In the genomic region with DNA sequence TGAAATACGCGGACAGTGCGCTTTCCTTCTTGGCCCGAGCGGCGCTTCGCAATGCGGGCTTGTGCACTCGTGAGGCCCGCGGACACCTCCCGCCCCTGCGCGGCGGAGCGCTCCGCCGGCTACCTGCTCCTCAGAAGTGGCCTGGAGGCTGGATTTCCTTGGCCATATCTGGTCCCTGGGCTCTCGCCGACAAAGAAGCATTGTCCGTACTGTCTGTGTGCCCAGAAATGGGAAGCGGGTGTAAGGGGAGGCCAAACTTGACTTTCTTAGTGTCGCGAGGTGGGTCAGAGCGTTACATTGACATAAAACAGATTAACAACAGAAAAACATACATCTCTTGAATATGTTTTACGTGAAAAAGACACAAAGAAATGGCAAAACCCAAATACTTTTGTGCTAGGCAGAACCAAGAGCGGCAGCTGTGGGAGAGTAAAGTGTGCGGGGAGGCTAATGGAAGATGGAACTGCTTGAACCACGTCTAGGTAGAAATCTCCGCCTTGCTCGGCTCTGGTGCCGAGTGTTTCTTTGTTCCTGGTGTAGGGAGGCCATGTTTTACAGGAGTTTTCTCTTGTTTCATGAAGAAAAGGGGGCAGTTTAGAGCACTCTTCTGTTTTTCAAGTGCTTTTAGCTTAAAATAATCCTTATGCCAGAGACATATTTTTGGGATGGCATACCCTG, we compare ENCODE assay signal across 8 cellular contexts. TPM values are rescaled to one million over a fixed set of nuclear protein-coding genes. Genes with fewer than 3 reads are reported as not detected.
A peak's percentile ranks its signal among the peaks of the same experiment; 100 is the strongest.
DNase-seq lines count a peak whose midpoint lies in the region; ATAC-seq lines count a peak whose summit lies in the region.

No MANE protein-coding gene starts in this region.

- H3K9ac ChIP-seq in skeletal muscle satellite cell (ENCODE audit: low read depth, low read length): peak overlapping the region; percentile 99

- H3K4me1 ChIP-seq in right cardiac atrium (ENCODE audit: control insufficient read depth, insufficient read depth, low read length): no peaks in the 10 kb centered on the region
- H3K4me1 ChIP-seq in skeletal muscle satellite cell (ENCODE audit: control insufficient read depth, insufficient read depth, low read length): peaks cover 25% of the 10 kb centered on the region

- under 1% methylated on average over 32 of the region's 32 CpGs for WGBS in right cardiac atrium

- no peaks in the 10 kb centered on the region for H3K9me3 ChIP-seq in right cardiac atrium (ENCODE audit: control insufficient read depth, low read length)
- H3K9me3 ChIP-seq in skeletal muscle satellite cell (replicated peaks; ENCODE audit: low read length): no peaks in the 10 kb centered on the region

- peaks cover 10% of the 10 kb centered on the region for H3K36me3 Mint-ChIP-seq in activated naive CD4-positive, alpha-beta T cell treated with anti-CD3 and anti-CD28 coated beads, Interleukin-2, amount 10 ng/mL, durations not matched to agents 7 days and 5 days

- intact Hi-C loops in right cardiac atrium (cut with DNase I): no loop called here

- peak overlapping the region; percentile 85 for H3K4me3 Mint-ChIP-seq in activated naive CD4-positive, alpha-beta T cell treated with anti-CD3 and anti-CD28 coated beads, Interleukin-2, amount 10 ng/mL, durations not matched to agents 7 days and 5 days

- CTCF ChIA-PET in activated naive CD4-positive, alpha-beta T cell treated with anti-CD3 and anti-CD28 coated beads, Interleukin-2, amount 10 ng/mL, durations not matched to agents 7 days and 5 days (lab: Charles Lee): no interaction called here

- peak overlapping the region; percentile 94 for H3K27ac Mint-ChIP-seq in activated naive CD4-positive, alpha-beta T cell treated with anti-CD3 and anti-CD28 coated beads, Interleukin-2, amount 10 ng/mL, durations not matched to agents 7 days and 5 days

- no peaks in the 10 kb centered on the region for H3K36me3 ChIP-seq in skeletal muscle satellite cell (ENCODE audit: insufficient read depth, low read length)

- H3K9me3 Mint-ChIP-seq in activated naive CD4-positive, alpha-beta T cell treated with anti-CD3 and anti-CD28 coated beads, Interleukin-2, amount 10 ng/mL, durations not matched to agents 7 days and 5 days: no peaks in the 10 kb centered on the region

- peaks cover 5% of the 10 kb centered on the region for H3K27me3 Mint-ChIP-seq in activated naive CD4-positive, alpha-beta T cell treated with anti-CD3 and anti-CD28 coated beads, Interleukin-2, amount 10 ng/mL, durations not matched to agents 7 days and 5 days

- peaks cover 30% of the 10 kb centered on the region for H3K4me1 Mint-ChIP-seq in activated naive CD4-positive, alpha-beta T cell treated with anti-CD3 and anti-CD28 coated beads, Interleukin-2, amount 10 ng/mL, durations not matched to agents 7 days and 5 days

- DNase-seq in NCI-H1092 treated with DMSO at 0.1 percent for 48 hours (lab: John Stamatoyannopoulos, UW) (peak; percentile 54), NCI-H1092 (lab: John Stamatoyannopoulos, UW) (no peak), NCI-H2029 treated with DMSO at 0.1 percent for 48 hours (lab: John Stamatoyannopoulos, UW) (peak; percentile 43), right cardiac atrium (no peak), middle frontal gyrus (ENCODE audit: extremely low spot score, low spot score) (no peak)
- DNase-seq in activated naive CD4-positive, alpha-beta T cell treated with anti-CD3 and anti-CD28 coated beads, Interleukin-2, amount 10 ng/mL, durations not matched to agents 7 days and 5 days: peak; percentile 45

- H3K27me3 ChIP-seq in right cardiac atrium (ENCODE audit: control insufficient read depth, insufficient read depth): no peaks in the 10 kb centered on the region
- no peaks in the 10 kb centered on the region for H3K27me3 ChIP-seq in skeletal muscle satellite cell (ENCODE audit: control insufficient read depth, insufficient read depth, low read length)

- ATAC-seq in HG02840 (IDR thresholded peaks at IDR 0.05; ENCODE audit: low FRiP score, unreplicated experiment) (peak; percentile 23), right cardiac atrium (peak; percentile 25 to 39)

- H3K4me3 ChIP-seq in right cardiac atrium (ENCODE audit: low read length) (peak overlapping the region; percentile 84), skeletal muscle satellite cell (ENCODE audit: low read length) (peak overlapping the region; percentile 88)

- peak overlapping the region; percentile 81 for H3K4me2 ChIP-seq in skeletal muscle satellite cell (ENCODE audit: low read length)

- H3K27ac ChIP-seq in right cardiac atrium (ENCODE audit: low read length): peak overlapping the region; percentile 69

RNA-seq across cellular contexts. Expression of gene LANCL2, which starts 1.5 kb away (rescaled TPM):
- total RNA-seq in right cardiac atrium: 1 to 10 TPM; 7.5 to 9.9 (median 8.8) TPM
- 4.2 TPM for polyA plus RNA-seq in right cardiac atrium
- total RNA-seq in skeletal muscle satellite cell (2012; rRNA removed): 10.4 and 17.9 TPM in 2 replicates

Comparison
In these comparisons a context has a peak if more than half of its experiments do, and no peak if none do; other contexts are left out.
1. DNase-seq: peak in NCI-H1092 treated with DMSO at 0.1 percent for 48 hours (single experiment), NCI-H2029 treated with DMSO at 0.1 percent for 48 hours (single experiment) and activated naive CD4-positive, alpha-beta T cell treated with anti-CD3 and anti-CD28 coated beads, Interleukin-2, amount 10 ng/mL, durations not matched to agents 7 days and 5 days (single experiment); none in NCI-H1092 (single experiment), right cardiac atrium (0 of 3) and middle frontal gyrus (single experiment).